27 cellular contexts compared by ENCODE assay signal in the genomic region with DNA sequence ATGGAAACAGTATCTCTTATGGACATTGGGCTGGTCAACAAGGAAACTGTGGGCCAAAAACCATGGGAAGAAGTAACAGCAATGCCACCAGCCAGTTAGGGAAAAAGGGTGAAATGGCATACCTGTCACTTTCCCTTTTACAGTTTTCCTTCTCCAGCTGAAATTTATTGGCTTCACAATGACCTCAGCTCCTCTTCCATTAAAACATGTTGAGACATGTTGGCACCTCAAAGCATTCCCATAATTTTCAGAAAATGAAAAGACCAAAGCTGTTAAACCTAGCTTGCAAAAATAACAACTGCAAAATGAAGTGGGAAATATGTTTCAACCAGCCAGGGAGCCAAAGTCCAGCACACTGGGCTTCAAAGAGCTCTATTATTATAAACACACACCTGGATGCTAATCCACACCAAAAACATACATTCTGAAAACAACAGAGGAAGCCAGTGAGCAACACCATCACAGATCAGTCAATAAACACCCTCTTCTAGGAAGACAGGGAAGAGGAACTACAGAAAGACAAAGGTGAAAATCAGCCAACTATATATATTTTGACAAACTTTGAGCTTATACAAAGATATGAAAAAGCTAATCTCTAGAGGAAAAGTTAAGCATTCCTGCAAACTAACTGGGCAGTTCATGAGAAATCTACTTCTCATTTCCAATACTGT.
DNase-seq lines count a peak whose midpoint lies in the region; ATAC-seq, FAIRE-seq and TF ChIP-seq lines count a peak whose summit lies in the region.
"Had no signal": no experiment of that assay in that cellular context is flagged by ENCODE, and none has a peak within 500 bp of the region (broad histone marks: within the 10 kb centered on the region; RNA-seq: fewer than 3 reads in every experiment).

No MANE protein-coding gene starts in this region.

- CTCF ChIA-PET in activated CD8-positive, alpha-beta T cell treated with anti-CD3 and anti-CD28 coated beads for 36 hours (lab: Charles Lee) = interaction anchor here (1.6 to 1.8 kb wide), 2 partner anchors 11 to 14 kb away, joined by 4 to 7 read pairs; no protein-coding TSS in a partner anchor
- CTCF ChIA-PET in activated CD8-positive, alpha-beta T cell treated with anti-CD3 and anti-CD28 coated beads, Interleukin-2, amount 10 ng/mL, durations not matched to agents 7 days and 5 days (lab: Charles Lee) = no interaction called here

- H3K9me3 Mint-ChIP-seq in activated CD8-positive, alpha-beta T cell treated with anti-CD3 and anti-CD28 coated beads for 36 hours = no peaks in the 10 kb centered on the region
- H3K9me3 Mint-ChIP-seq in activated CD8-positive, alpha-beta T cell treated with anti-CD3 and anti-CD28 coated beads, Interleukin-2, amount 10 ng/mL, durations not matched to agents 7 days and 5 days (ENCODE audit: insufficient read depth) = no peaks in the 10 kb centered on the region
- peaks cover 2% of the 10 kb centered on the region for H3K9me3 Mint-ChIP-seq in astrocyte (ENCODE audit: unreplicated experiment)
- peaks cover 0 to 2% (median 0%) of the 10 kb centered on the region in 7 donors for H3K9me3 Mint-ChIP-seq in naive B cell
- H3K9me3 Mint-ChIP-seq: activated T-cell treated with anti-CD3 and anti-CD28 coated beads, Interleukin-2, amount 50 U/mL, for 24 hours; endodermal cell; H9 had no signal

- POLR2A ChIA-PET in activated CD8-positive, alpha-beta T cell treated with anti-CD3 and anti-CD28 coated beads for 36 hours (lab: Charles Lee) = no interaction called here
- POLR2A ChIA-PET in activated CD8-positive, alpha-beta T cell treated with anti-CD3 and anti-CD28 coated beads, Interleukin-2, amount 10 ng/mL, durations not matched to agents 7 days and 5 days (lab: Charles Lee) = no interaction called here

- no peak overlapping the region for H3K27ac ChIP-seq in astrocyte (ENCODE audit: low read depth, low read length)
- H3K27ac ChIP-seq: colonic mucosa had no signal

- H3K27me3 Mint-ChIP-seq in activated CD8-positive, alpha-beta T cell treated with anti-CD3 and anti-CD28 coated beads for 36 hours = no peaks in the 10 kb centered on the region
- no peaks in the 10 kb centered on the region for H3K27me3 Mint-ChIP-seq in activated CD8-positive, alpha-beta T cell treated with anti-CD3 and anti-CD28 coated beads, Interleukin-2, amount 10 ng/mL, durations not matched to agents 7 days and 5 days (ENCODE audit: low read depth)
- H3K27me3 Mint-ChIP-seq in astrocyte (ENCODE audit: low read depth, unreplicated experiment) (no peaks in the 10 kb centered on the region), naive B cell (peaks cover 0 to 6% (median 0%) of the 10 kb centered on the region in 3 donors)
- H3K27me3 Mint-ChIP-seq: activated T-cell treated with anti-CD3 and anti-CD28 coated beads, Interleukin-2, amount 50 U/mL, for 24 hours had no signal

- no peak for ATAC-seq in activated CD8-positive, alpha-beta T cell treated with anti-CD3 and anti-CD28 coated beads for 36 hours
- no peak for ATAC-seq in activated CD8-positive, alpha-beta T cell treated with anti-CD3 and anti-CD28 coated beads, Interleukin-2, amount 10 ng/mL, durations not matched to agents 7 days and 5 days
- ATAC-seq in naive B cell (ENCODE audit: low read depth in 2 of 2) (peak; percentile 47 to 64), left lobe of liver (no peak)

- H3K4me3 Mint-ChIP-seq in activated CD8-positive, alpha-beta T cell treated with anti-CD3 and anti-CD28 coated beads for 36 hours = no peak overlapping the region
- H3K4me3 Mint-ChIP-seq in activated CD8-positive, alpha-beta T cell treated with anti-CD3 and anti-CD28 coated beads, Interleukin-2, amount 10 ng/mL, durations not matched to agents 7 days and 5 days = no peak overlapping the region
- no peak overlapping the region for H3K4me3 Mint-ChIP-seq in astrocyte (ENCODE audit: unreplicated experiment)
- H3K4me3 Mint-ChIP-seq in naive B cell = peak overlapping the region in 6 of 8 donors; percentile 2 to 59 (median 17)
- H3K4me3 Mint-ChIP-seq: activated T-cell treated with anti-CD3 and anti-CD28 coated beads, Interleukin-2, amount 50 U/mL, for 24 hours; endodermal cell; H9 had no signal

- no peaks in the 10 kb centered on the region for H3K79me2 ChIP-seq in Loucy (ENCODE audit: insufficient read depth, low read length)
- no peaks in the 10 kb centered on the region for H3K79me2 ChIP-seq in astrocyte (ENCODE audit: insufficient read depth, low read length)

- intact Hi-C loops in activated CD8-positive, alpha-beta T cell treated with anti-CD3 and anti-CD28 coated beads for 36 hours (cut with micrococcal nuclease) = no loop called here

- H4K20me1 ChIP-seq in Loucy (ENCODE audit: insufficient read depth, low read length, poor library complexity, severe bottlenecking) (no peaks in the 10 kb centered on the region), astrocyte (ENCODE audit: insufficient read depth, low read length) (no peaks in the 10 kb centered on the region)

- no peaks in the 10 kb centered on the region for H3K9me2 ChIP-seq in Loucy (replicated peaks; ENCODE audit: low read depth, low read length)

- peak overlapping the region; percentile 19 for H3K27ac Mint-ChIP-seq in activated CD8-positive, alpha-beta T cell treated with anti-CD3 and anti-CD28 coated beads for 36 hours
- no peak overlapping the region for H3K27ac Mint-ChIP-seq in activated CD8-positive, alpha-beta T cell treated with anti-CD3 and anti-CD28 coated beads, Interleukin-2, amount 10 ng/mL, durations not matched to agents 7 days and 5 days
- peak overlapping the region; percentile 75 for H3K27ac Mint-ChIP-seq in astrocyte (ENCODE audit: unreplicated experiment)
- peak overlapping the region in 3 of 6 donors; percentile 2 to 87 (median 16) for H3K27ac Mint-ChIP-seq in naive B cell
- H3K27ac Mint-ChIP-seq: activated T-cell treated with anti-CD3 and anti-CD28 coated beads, Interleukin-2, amount 50 U/mL, for 24 hours; endodermal cell had no signal

- H3K4me2 ChIP-seq in Loucy (ENCODE audit: low read depth, low read length, poor library complexity, severe bottlenecking) (peak overlapping the region; percentile 0), astrocyte (ENCODE audit: low read length) (no peak overlapping the region)

- H3K4me1 ChIP-seq in Loucy (ENCODE audit: insufficient read depth, low read length, poor library complexity, severe bottlenecking) = peaks cover 48% of the 10 kb centered on the region
- H3K4me1 ChIP-seq in astrocyte (ENCODE audit: insufficient read depth, low read length) = peaks cover 7% of the 10 kb centered on the region
- H3K4me1 ChIP-seq: BE2C, colonic mucosa had no signal

- H3K9me3 ChIP-seq in Loucy (ENCODE audit: insufficient read depth, low read depth, low read length) = no peaks in the 10 kb centered on the region
- no peaks in the 10 kb centered on the region for H3K9me3 ChIP-seq in astrocyte (ENCODE audit: insufficient read depth, low read depth, low read length)
- H3K9me3 ChIP-seq: BE2C, colonic mucosa had no signal

- no peaks in the 10 kb centered on the region for H3K36me3 Mint-ChIP-seq in activated CD8-positive, alpha-beta T cell treated with anti-CD3 and anti-CD28 coated beads for 36 hours (ENCODE audit: low read depth)
- H3K36me3 Mint-ChIP-seq in activated CD8-positive, alpha-beta T cell treated with anti-CD3 and anti-CD28 coated beads, Interleukin-2, amount 10 ng/mL, durations not matched to agents 7 days and 5 days (ENCODE audit: low read depth) = peaks cover 2% of the 10 kb centered on the region
- no peaks in the 10 kb centered on the region for H3K36me3 Mint-ChIP-seq in astrocyte (ENCODE audit: low read depth, unreplicated experiment)
- H3K36me3 Mint-ChIP-seq in naive B cell = peaks cover 0 to 7% of the 10 kb centered on the region in 2 donors

- no peak for FAIRE-seq in astrocyte (lab: Jason Lieb, UNC)
- FAIRE-seq: GM12892, small intestine had no signal

- no peak overlapping the region for H3K4me3 ChIP-seq in Loucy (ENCODE audit: low read length, poor library complexity, severe bottlenecking)
- no peak overlapping the region for H3K4me3 ChIP-seq in astrocyte (ENCODE audit: insufficient read depth, low read depth, low read length)
- H3K4me3 ChIP-seq: colonic mucosa, lung had no signal

- TF ChIP-seq CTCF in activated CD8-positive, alpha-beta T cell treated with anti-CD3 and anti-CD28 coated beads for 36 hours (IDR thresholded peaks at IDR 0.05) = no peak
- no peak for TF ChIP-seq CTCF in Loucy (conservative IDR thresholded peaks at IDR 0.05; ENCODE audit: low read length)
- no peak for TF ChIP-seq CTCF in astrocyte (IDR thresholded peaks at IDR 0.05; ENCODE audit: insufficient read depth, low read depth, low read length)

- H3K4me1 Mint-ChIP-seq in activated CD8-positive, alpha-beta T cell treated with anti-CD3 and anti-CD28 coated beads for 36 hours (ENCODE audit: low read depth) = peaks cover 42% of the 10 kb centered on the region
- peaks cover 31% of the 10 kb centered on the region for H3K4me1 Mint-ChIP-seq in activated CD8-positive, alpha-beta T cell treated with anti-CD3 and anti-CD28 coated beads, Interleukin-2, amount 10 ng/mL, durations not matched to agents 7 days and 5 days (ENCODE audit: low read depth)
- H3K4me1 Mint-ChIP-seq in astrocyte (ENCODE audit: low read depth, unreplicated experiment) (peaks cover 29% of the 10 kb centered on the region), naive B cell (peaks cover 48 to 63% (median 57%) of the 10 kb centered on the region in 3 donors)

- H3F3A ChIP-seq in Loucy (ENCODE audit: low read depth) = no peaks in the 10 kb centered on the region; the same call in 1 of the 2 replicates

- H3K36me3 ChIP-seq in Loucy (ENCODE audit: insufficient read depth, low read length) (no peaks in the 10 kb centered on the region), astrocyte (ENCODE audit: insufficient read depth, low read length) (no peaks in the 10 kb centered on the region)
- H3K36me3 ChIP-seq: BE2C, colonic mucosa had no signal

- H3K27me3 ChIP-seq in Loucy (ENCODE audit: insufficient read depth, low read length, poor library complexity, severe bottlenecking) (no peaks in the 10 kb centered on the region), astrocyte (ENCODE audit: insufficient read depth, low read length) (no peaks in the 10 kb centered on the region)
- H3K27me3 ChIP-seq: BE2C, colonic mucosa had no signal

- H3K9ac ChIP-seq in Loucy (ENCODE audit: low read depth, low read length, poor library complexity, severe bottlenecking) = no peak overlapping the region
- no peak overlapping the region for H3K9ac ChIP-seq in astrocyte (ENCODE audit: low read length)

- DNase-seq in activated CD8-positive, alpha-beta T cell treated with anti-CD3 and anti-CD28 coated beads for 36 hours = no peak
- DNase-seq in activated CD8-positive, alpha-beta T cell treated with anti-CD3 and anti-CD28 coated beads, Interleukin-2, amount 10 ng/mL, durations not matched to agents 7 days and 5 days = no peak
- no peak for DNase-seq in astrocyte (ENCODE audit: low read depth)
- DNase-seq in naive B cell = no peak
- DNase-seq in left lobe of liver (ENCODE audit: low spot score) = no peak
- DNase-seq in NCI-H2171 (lab: John Stamatoyannopoulos, UW) = no peak
- DNase-seq in NCI-H1436 (lab: John Stamatoyannopoulos, UW) = no peak
- DNase-seq: activated CD4-positive, alpha-beta T cell treated with anti-CD3 and anti-CD28 coated beads for 1 hour; activated naive CD4-positive, alpha-beta T cell; activated T-cell treated with anti-CD3 and anti-CD28 coated beads, Interleukin-2, amount 50 U/mL, for 24 hours; BE2C; colonic mucosa; COR-L47; endodermal cell; H9; hypothalamus; NCI-H1105 treated with DMSO at 0.1 percent for 48 hours; NCI-H2029 treated with DMSO at 0.1 percent for 48 hours; NCI-H226; NCI-H82; Right ventricle myocardium superior; small intestine; stimulated activated CD4-positive, alpha-beta T cell treated with anti-CD3 and anti-CD28 coated beads, Interleukin-1b, Interleukin-23, amount 100 ng/mL, for 48 hours; substantia nigra had no signal

- H2AFZ ChIP-seq in Loucy (ENCODE audit: low read length) (no peak overlapping the region), astrocyte (ENCODE audit: low read depth, low read length) (no peak overlapping the region)

Comparison
In these comparisons a context has a peak if more than half of its experiments do, and no peak if none do; other contexts are left out.
1. ATAC-seq: peak in naive B cell (2 of 2); none in activated CD8-positive, alpha-beta T cell treated with anti-CD3 and anti-CD28 coated beads for 36 hours (single experiment), activated CD8-positive, alpha-beta T cell treated with anti-CD3 and anti-CD28 coated beads, Interleukin-2, amount 10 ng/mL, durations not matched to agents 7 days and 5 days (single experiment) and left lobe of liver (single experiment).
2. H3K4me3 Mint-ChIP-seq: peak in naive B cell (6 of 8); none in activated CD8-positive, alpha-beta T cell treated with anti-CD3 and anti-CD28 coated beads for 36 hours (single experiment), activated CD8-positive, alpha-beta T cell treated with anti-CD3 and anti-CD28 coated beads, Interleukin-2, amount 10 ng/mL, durations not matched to agents 7 days and 5 days (single experiment) and astrocyte (single experiment).